26 cellular contexts compared by ENCODE assay signal in the genomic region with DNA sequence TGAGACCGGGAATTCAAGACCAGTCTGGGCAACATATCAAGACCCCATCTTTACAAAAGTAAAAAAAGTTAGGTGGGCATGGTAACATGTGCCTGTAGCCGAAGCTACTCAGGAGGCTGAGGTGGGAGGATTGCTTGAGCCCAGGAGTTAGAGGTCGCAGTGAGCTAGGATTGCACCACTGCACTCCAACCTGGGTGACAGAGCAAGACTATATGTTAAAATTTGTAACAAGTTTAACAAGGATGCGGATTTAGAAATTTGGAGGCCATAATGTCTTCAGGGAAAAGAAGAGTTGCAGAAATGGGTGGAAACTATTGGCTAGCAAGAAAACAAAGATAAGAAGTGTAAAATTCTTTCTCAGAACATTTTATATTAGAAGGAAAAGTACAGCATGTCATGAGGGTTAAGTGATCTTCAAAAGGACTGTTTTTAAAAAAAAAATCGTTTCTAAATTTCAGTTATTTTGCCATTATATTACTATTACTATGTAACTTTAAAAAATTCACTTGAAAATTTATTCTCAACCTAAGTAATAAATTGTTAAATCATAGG. TPM values are rescaled to one million over a fixed set of nuclear protein-coding genes. Genes with fewer than 3 reads are reported as not detected.
DNase-seq lines count a peak whose midpoint lies in the region; ATAC-seq, FAIRE-seq and TF ChIP-seq lines count a peak whose summit lies in the region.
"Had no signal": no experiment of that assay in that cellular context is flagged by ENCODE, and none has a peak within 500 bp of the region (broad histone marks: within the 10 kb centered on the region; RNA-seq: fewer than 3 reads in every experiment).

No MANE protein-coding gene starts in this region.

- CTCF ChIA-PET in AG04450 (lab: Charles Lee) = no interaction called here
- CTCF ChIA-PET in HepG2 (lab: Yijun Ruan, JAX; ENCODE audit: low intra/inter-chr PET ratio, low total read pairs) = no interaction called here
- CTCF ChIA-PET in PC-9 (lab: Charles Lee) = interaction anchor here (0.5 kb wide), 1 partner anchor 303 kb away, joined by 4 read pairs; no protein-coding TSS in a partner anchor

- DNase-seq in AG04450 (ENCODE audit: low read depth, low spot score) (no peak), HK-2 (ENCODE audit: unreplicated experiment) (peak; percentile 17), osteoblast (ENCODE audit: insufficient read length, low spot score, missing footprints) (no peak), HepG2 (ENCODE audit: low spot score) (no peak), PC-9 (no peak), DMS79 (lab: John Stamatoyannopoulos, UW) (no peak)
- DNase-seq: activated naive CD4-positive, alpha-beta T cell treated with anti-CD3 and anti-CD28 coated beads, Interleukin-2, amount 50 U/mL, for 16 hours; CD4-positive, alpha-beta T cell; effector CD8-positive, alpha-beta T cell; H7; NCI-H1092 treated with DMSO at 0.1 percent for 48 hours; NCI-H2081; NCI-H345; NCI-H774; stimulated activated CD4-positive, alpha-beta T cell treated with anti-CD3 and anti-CD28 coated beads, Interleukin-12 subunit alpha, Interleukin-12 subunit beta, amount 100 ng/mL, for 4 hours; stimulated activated CD4-positive, alpha-beta T cell treated with anti-CD3 and anti-CD28 coated beads, Interleukin-4, amount 100 ng/mL, for 24 hours; stimulated activated naive B cell treated with anti-CD40 and anti-IgM and Interleukin-4, amounts not matched to agents 10 μg/mL and 1 μg/mL and 100 μg/mL, for 72 hours; T-helper 9 cell had no signal

- H3K4me2 ChIP-seq in osteoblast (ENCODE audit: insufficient read depth, low read length) = peak overlapping the region; percentile 22
- H3K4me2 ChIP-seq in HepG2 (ENCODE audit: low read depth, low read length) = no peak overlapping the region
- H3K4me2 ChIP-seq in PC-9 = no peak overlapping the region

- FAIRE-seq in colon (lab: Jason Lieb, UNC) (peak; percentile 5), HepG2 (lab: Jason Lieb, UNC) (no peak)
- FAIRE-seq: islet of Langerhans had no signal

- peaks cover 73% of the 10 kb centered on the region for H3K79me2 ChIP-seq in osteoblast (ENCODE audit: insufficient read depth, low read length)
- peaks cover 9% of the 10 kb centered on the region for H3K79me2 ChIP-seq in HepG2 (ENCODE audit: insufficient read depth, low read length)
- peaks cover 4% of the 10 kb centered on the region for H3K79me2 ChIP-seq in PC-9 (ENCODE audit: low read depth)

- no TSS peak for BruUV-seq in HepG2 (replicated peaks; lab: Mats Ljungman, UMichigan)
- BruUV-seq in PC-9 (replicated peaks; lab: Mats Ljungman, UMichigan) = no TSS peak

- H3K9me2 ChIP-seq in PC-9 (ENCODE audit: insufficient read depth) = no peaks in the 10 kb centered on the region

- H3K36me3 ChIP-seq in osteoblast (ENCODE audit: insufficient read depth, low read length) (peaks cover 3% of the 10 kb centered on the region), HepG2 (replicated peaks in 1 of 2; ENCODE audit: control insufficient read depth in 1 of 2, insufficient read depth in 2 of 2, low read length in 2 of 2) (peaks cover 0 to 25% of the 10 kb centered on the region in 2 experiments; a peak in 3 of 5 replicates), PC-9 (ENCODE audit: low read depth) (peaks cover 9% of the 10 kb centered on the region; the same call in 1 of the 2 replicates)
- H3K36me3 ChIP-seq: thoracic aorta had no signal

- H4K20me1 ChIP-seq in osteoblast (ENCODE audit: insufficient read depth, low read length) (no peaks in the 10 kb centered on the region), HepG2 (ENCODE audit: insufficient read depth, low read length) (no peaks in the 10 kb centered on the region), PC-9 (ENCODE audit: insufficient read depth) (no peaks in the 10 kb centered on the region)

- no peak overlapping the region for H3K4me3 ChIP-seq in AG04450 (ENCODE audit: low read depth, low read length)
- no peak overlapping the region for H3K4me3 ChIP-seq in osteoblast (ENCODE audit: insufficient read depth, low read length)
- H3K4me3 ChIP-seq in HepG2 (replicated peaks in 1 of 3; ENCODE audit: insufficient read depth in 1 of 3, low read depth in 2 of 3, low read length in 3 of 3) = no peak overlapping the region
- H3K4me3 ChIP-seq in PC-9 = no peak overlapping the region
- H3K4me3 ChIP-seq: gastroesophageal sphincter, thoracic aorta had no signal

- no peak for ATAC-seq in HepG2
- ATAC-seq: stimulated activated naive B cell treated with anti-CD40 and anti-IgM and Interleukin-4, amounts not matched to agents 10 μg/mL and 1 μg/mL and 100 μg/mL, for 72 hours; WTC11 had no signal

- no peak overlapping the region for H3K9ac ChIP-seq in HepG2 (ENCODE audit: insufficient read depth, low read depth, low read length)

- in situ Hi-C loops in HepG2 (cut with HindIII; ENCODE audit: extremely low pct_ligation_motif_present, low pct_unique_long_range_greater_than_20kb) = no loop called here

- no peak overlapping the region for H2AFZ ChIP-seq in osteoblast (ENCODE audit: low read length)
- H2AFZ ChIP-seq in HepG2 (ENCODE audit: low read length) = no peak overlapping the region
- no peak overlapping the region for H2AFZ ChIP-seq in PC-9

- POLR2A ChIA-PET in AG04450 (lab: Yijun Ruan, JAX) (interaction anchor here (1.4 kb wide), 1 partner anchor 18 kb away, joined by 4 read pairs; the partner anchor contains the start of gene SOAT1), HepG2 (lab: Yijun Ruan, JAX) (no interaction called here), PC-9 (lab: Charles Lee; ENCODE audit: unreplicated experiment) (no interaction called here)

- H3K27me3 ChIP-seq in AG04450 (ENCODE audit: control insufficient read depth, insufficient read depth, low read length) = no peaks in the 10 kb centered on the region
- no peaks in the 10 kb centered on the region for H3K27me3 ChIP-seq in osteoblast (ENCODE audit: insufficient read depth, low read length)
- H3K27me3 ChIP-seq in HepG2 (ENCODE audit: control insufficient read depth in 1 of 2, insufficient read depth in 2 of 2, low read length in 2 of 2) = no peaks in the 10 kb centered on the region
- H3K27me3 ChIP-seq in PC-9 (ENCODE audit: insufficient read depth, low read depth) = no peaks in the 10 kb centered on the region
- H3K27me3 ChIP-seq: gastroesophageal sphincter had no signal

- H3K27ac ChIP-seq in AG04450 (ENCODE audit: low read depth, low read length) (peak overlapping the region; percentile 83), osteoblast (ENCODE audit: low read depth, low read length) (peak overlapping the region; percentile 85), HepG2 (ENCODE audit: extremely low read length, insufficient read depth, low read length) (no peak overlapping the region), PC-9 (no peak overlapping the region)
- H3K27ac ChIP-seq: gastroesophageal sphincter, HL-60, thoracic aorta had no signal

- intact Hi-C loops in HepG2 (cut with micrococcal nuclease; ENCODE audit: unreplicated experiment) = no loop called here
- intact Hi-C loops in PC-9 (cut with micrococcal nuclease; ENCODE audit: unreplicated experiment) = no loop called here

- H3F3A ChIP-seq in PC-9 (ENCODE audit: insufficient read depth, low read depth) = no peaks in the 10 kb centered on the region

- TF ChIP-seq CTCF in AG04450 (IDR thresholded peaks at IDR 0.05; ENCODE audit: low read depth, low read length) (no peak), osteoblast (IDR thresholded peaks at IDR 0.05; ENCODE audit: extremely low read depth, low read depth, low read length) (no peak), HepG2 (CRISPR knock-in tag; IDR thresholded peaks at IDR 0.05) (no peak), PC-9 (conservative IDR thresholded peaks at IDR 0.05) (no peak)

- TF ChIP-seq EP300 in HepG2 (IDR thresholded peaks at IDR 0.05; ENCODE audit: low read depth in 2 of 2, low read length in 2 of 2) (no peak), HepG2 (CRISPR knock-in tag; IDR thresholded peaks at IDR 0.05; ENCODE audit: borderline replicate concordance) (no peak)

- no peak for TF ChIP-seq POLR2A in HepG2 (IDR thresholded peaks at IDR 0.05; ENCODE audit: insufficient read depth in 1 of 2, low read depth in 2 of 2, low read length in 2 of 2)

- H3K4me1 ChIP-seq in osteoblast (ENCODE audit: insufficient read depth, low read length) = peaks cover 11% of the 10 kb centered on the region
- H3K4me1 ChIP-seq in HepG2 (ENCODE audit: insufficient read depth, low read length) = no peaks in the 10 kb centered on the region
- 0 out of 2 replicates have a peak, but pooled peaks cover 4% of the 10 kb centered on the region for H3K4me1 ChIP-seq in PC-9 (replicated peaks; ENCODE audit: insufficient read depth)
- H3K4me1 ChIP-seq: gastroesophageal sphincter had no signal

- TF ChIP-seq RAD21 in HepG2 (CRISPR knock-in tag; IDR thresholded peaks at IDR 0.05) = no peak

- H3K9me3 ChIP-seq in AG04450 (ENCODE audit: control insufficient read depth, insufficient read depth, low read length) (no peaks in the 10 kb centered on the region), osteoblast (ENCODE audit: low read depth, low read length) (no peaks in the 10 kb centered on the region), HepG2 (ENCODE audit: low read length) (no peaks in the 10 kb centered on the region), PC-9 (ENCODE audit: insufficient read depth, low read depth) (no peaks in the 10 kb centered on the region)
- H3K9me3 ChIP-seq: gastroesophageal sphincter, thoracic aorta had no signal

- WGBS in HepG2 (ENCODE audit: low lambda C conversion rate) = 95% methylated on average over 5 of the region's 5 CpGs

RNA-seq across cellular contexts. Expression of gene SOAT1, which starts 17.6 kb away (rescaled TPM):
- polyA plus RNA-seq in AG04450 (2011; rRNA removed) (39.2 and 54.2 TPM in 2 replicates), HepG2 (2011; rRNA removed) (16.9 and 22.3 TPM in 2 replicates)
- polyA minus RNA-seq in AG04450 (2011; rRNA and poly(A)+ RNA removed) = 29.8 and 63.5 TPM in 2 replicates
- total RNA-seq in osteoblast (40.2 and 41.8 TPM in 2 replicates), HepG2 (2016; rRNA removed; fragmentation: Illumina TruSeq; extraction: Trizol) (40.2 and 52.0 TPM in 2 replicates), PC-9 (2021) (26.2 and 43.5 TPM in 2 replicates)
- total RNA-seq in HepG2 (2016; cell fraction: cytosol; rRNA removed; fragmentation: Illumina TruSeq; extraction: Trizol; ENCODE audit: low read depth) = 10.0 and 13.3 TPM in 2 replicates
- 35.6 and 52.3 TPM in 2 replicates for total RNA-seq in HepG2 (2016; cell fraction: insoluble cytoplasmic fraction; rRNA removed; fragmentation: Illumina TruSeq; extraction: Trizol)
- 13.7 and 14.4 TPM in 2 replicates for total RNA-seq in HepG2 (2016; cell fraction: membrane; rRNA removed; fragmentation: Illumina TruSeq; extraction: Trizol)
- total RNA-seq in HepG2 (2016; cell fraction: nucleus; rRNA removed; fragmentation: Illumina TruSeq; extraction: Trizol) = 49.1 and 52.5 TPM in 2 replicates
- 6.4 and 12.5 TPM in 2 replicates for polyA plus RNA-seq in HepG2 (2011; cell fraction: cytosol; rRNA removed)
- 4.4 and 7.2 TPM in 2 replicates for polyA plus RNA-seq in HepG2 (2011; cell fraction: nucleus; rRNA removed)
- 16.5 and 24.5 TPM in 2 replicates for polyA plus RNA-seq in HepG2 (2012)
- polyA plus RNA-seq in HepG2 (2016; cell fraction: cytosol; fragmentation: Illumina TruSeq; extraction: Trizol; ENCODE audit: low read depth) = 1.4 and 2.2 TPM in 2 replicates
- polyA plus RNA-seq in HepG2 (2016; cell fraction: insoluble cytoplasmic fraction; fragmentation: Illumina TruSeq; extraction: Trizol; ENCODE audit: low read depth) = 22.5 and 25.2 TPM in 2 replicates
- 2.3 and 2.5 TPM in 2 replicates for polyA plus RNA-seq in HepG2 (2016; cell fraction: membrane; fragmentation: Illumina TruSeq; extraction: Trizol; ENCODE audit: low read depth)
- polyA plus RNA-seq in HepG2 (2016; cell fraction: nucleus; fragmentation: Illumina TruSeq; extraction: Trizol; ENCODE audit: insufficient read depth, low read depth) = 31.2 and 32.8 TPM in 2 replicates
- 34.1 and 238 TPM in 2 replicates for polyA minus RNA-seq in HepG2 (2011; rRNA and poly(A)+ RNA removed; ENCODE audit: low replicate concordance)
- polyA minus RNA-seq in HepG2 (2011; cell fraction: cytosol; rRNA and poly(A)+ RNA removed) = 16.4 and 17.9 TPM in 2 replicates
- 8.8 and 12.2 TPM in 2 replicates for polyA minus RNA-seq in HepG2 (2011; cell fraction: nucleus; rRNA and poly(A)+ RNA removed)

RNA-seq across cellular contexts. Expression of gene AXDND1, which starts 54.5 kb away (rescaled TPM):
- 0.27 TPM in 1 of 2 replicates, not detected in the other for polyA plus RNA-seq in AG04450 (2011; rRNA removed)
- polyA minus RNA-seq in AG04450 (2011; rRNA and poly(A)+ RNA removed) = 0.64 and 0.87 TPM in 2 replicates
- under 0.01 and 0.72 TPM in 2 replicates for total RNA-seq in osteoblast
- 0.14 and 0.40 TPM in 2 replicates for total RNA-seq in HepG2 (2016; rRNA removed; fragmentation: Illumina TruSeq; extraction: Trizol)
- total RNA-seq in HepG2 (2016; cell fraction: cytosol; rRNA removed; fragmentation: Illumina TruSeq; extraction: Trizol; ENCODE audit: low read depth) = 0.97 and 1.0 TPM in 2 replicates
- total RNA-seq in HepG2 (2016; cell fraction: insoluble cytoplasmic fraction; rRNA removed; fragmentation: Illumina TruSeq; extraction: Trizol) = 0.04 and 0.06 TPM in 2 replicates
- total RNA-seq in HepG2 (2016; cell fraction: membrane; rRNA removed; fragmentation: Illumina TruSeq; extraction: Trizol) = 0.12 and 0.69 TPM in 2 replicates
- 0.47 and 1.1 TPM in 2 replicates for total RNA-seq in HepG2 (2016; cell fraction: nucleus; rRNA removed; fragmentation: Illumina TruSeq; extraction: Trizol)
- polyA plus RNA-seq in HepG2 (2011; rRNA removed) = 0.15 and 0.46 TPM in 2 replicates
- not detected in 2 replicates for polyA plus RNA-seq in HepG2 (2011; cell fraction: cytosol; rRNA removed)
- polyA plus RNA-seq in HepG2 (2011; cell fraction: nucleus; rRNA removed) = 0.36 and 0.50 TPM in 2 replicates
- polyA plus RNA-seq in HepG2 (2012) = 0.19 and 0.32 TPM in 2 replicates
- 0.26 and 0.31 TPM in 2 replicates for polyA plus RNA-seq in HepG2 (2016; cell fraction: cytosol; fragmentation: Illumina TruSeq; extraction: Trizol; ENCODE audit: low read depth)
- 0.27 and 0.48 TPM in 2 replicates for polyA plus RNA-seq in HepG2 (2016; cell fraction: insoluble cytoplasmic fraction; fragmentation: Illumina TruSeq; extraction: Trizol; ENCODE audit: low read depth)
- 0.24 and 0.36 TPM in 2 replicates for polyA plus RNA-seq in HepG2 (2016; cell fraction: membrane; fragmentation: Illumina TruSeq; extraction: Trizol; ENCODE audit: low read depth)
- polyA plus RNA-seq in HepG2 (2016; cell fraction: nucleus; fragmentation: Illumina TruSeq; extraction: Trizol; ENCODE audit: insufficient read depth, low read depth) = not detected in 2 replicates
- not detected in 2 replicates for polyA minus RNA-seq in HepG2 (2011; rRNA and poly(A)+ RNA removed; ENCODE audit: low replicate concordance)
- not detected in 2 replicates for polyA minus RNA-seq in HepG2 (2011; cell fraction: cytosol; rRNA and poly(A)+ RNA removed)
- polyA minus RNA-seq in HepG2 (2011; cell fraction: nucleus; rRNA and poly(A)+ RNA removed) = 0.99 and 1.4 TPM in 2 replicates
- total RNA-seq in PC-9 (2021) = 1.8 and 3.4 TPM in 2 replicates
- total RNA-seq: lung microvascular endothelial cell, thoracic aorta, WTC11 had no signal
- polyA plus RNA-seq: esophagus had no signal

Comparison
In these comparisons a context has a peak if more than half of its experiments do, and no peak if none do; other contexts are left out.
1. H3K27ac ChIP-seq: peak in AG04450 (single experiment) and osteoblast (single experiment); none in HepG2 (single experiment) and PC-9 (single experiment).